In the genomic region with DNA sequence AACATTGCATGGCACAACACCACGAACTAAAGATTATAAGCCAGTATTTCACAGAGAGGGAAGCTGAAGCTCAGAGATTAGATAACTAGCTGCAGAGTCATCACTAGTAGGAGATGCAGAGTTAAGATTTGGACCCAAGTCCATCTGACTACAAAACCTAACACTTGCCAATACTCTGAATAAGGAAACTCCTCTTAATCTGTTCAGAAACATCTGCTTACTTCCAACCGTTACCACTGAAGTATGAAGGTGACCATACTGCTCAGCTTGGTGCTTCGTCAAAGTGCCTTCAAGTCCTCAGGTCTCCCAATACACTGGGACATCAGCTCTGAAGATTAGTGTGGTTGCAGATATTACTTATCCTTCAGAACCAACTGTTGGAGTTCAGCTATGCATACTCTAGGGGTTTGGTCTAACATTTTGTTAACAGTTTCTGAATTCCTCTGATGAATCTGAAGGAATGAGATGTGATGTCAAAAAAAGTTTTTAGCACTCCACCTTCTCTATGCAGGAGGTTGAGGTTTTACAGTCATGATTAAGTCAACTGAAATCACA, we compare ENCODE assay signal across 1 cellular context.
TF ChIP-seq lines count a peak whose summit lies in the region.

No MANE protein-coding gene starts in this region.

TF ChIP-seq in K562, 482 proteins besides CTCF, POLR2A, EP300 and RAD21 (continued from another document and continues in another):
- TF ChIP-seq, protein P1, sequence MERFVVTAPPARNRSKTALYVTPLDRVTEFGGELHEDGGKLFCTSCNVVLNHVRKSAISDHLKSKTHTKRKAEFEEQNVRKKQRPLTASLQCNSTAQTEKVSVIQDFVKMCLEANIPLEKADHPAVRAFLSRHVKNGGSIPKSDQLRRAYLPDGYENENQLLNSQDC (CRISPR knock-in tag; IDR thresholded peaks at IDR 0.05) = no peak
- TF ChIP-seq KAT7 (CRISPR knock-in tag; IDR thresholded peaks at IDR 0.05; ENCODE audit: borderline replicate concordance) = no peak
- peak; percentile 96 for TF ChIP-seq ZNF644 (tag; IDR thresholded peaks at IDR 0.05; ENCODE audit: low read depth)
- no peak for TF ChIP-seq ZNF311 (CRISPR knock-in tag; IDR thresholded peaks at IDR 0.05)
- TF ChIP-seq CSDE1 (IDR thresholded peaks at IDR 0.05) = no peak
- no peak for TF ChIP-seq PRPF4 (IDR thresholded peaks at IDR 0.05; ENCODE audit: insufficient read depth, low read depth, low read length, poor library complexity, severe bottlenecking)
- TF ChIP-seq ZNF134 (CRISPR knock-in tag; conservative IDR thresholded peaks at IDR 0.05) = peak; percentile 59
- TF ChIP-seq SMAD2 (IDR thresholded peaks at IDR 0.05; ENCODE audit: low read depth, low read length) = no peak
- TF ChIP-seq ZFP30 (CRISPR knock-in tag; IDR thresholded peaks at IDR 0.05; ENCODE audit: borderline replicate concordance) = no peak
- no peak; a peak in 1 of 4 replicates for TF ChIP-seq TBL1XR1 (IDR thresholded peaks at IDR 0.05; ENCODE audit: low read length in 2 of 2)
- peak; percentile 65; the same call in 1 of the 2 replicates for TF ChIP-seq ESRRA (IDR thresholded peaks at IDR 0.05; ENCODE audit: borderline replicate concordance, low read depth)
- no peak for TF ChIP-seq HNRNPL (IDR thresholded peaks at IDR 0.05; ENCODE audit: low read depth, low read length)
- TF ChIP-seq, protein P2, sequence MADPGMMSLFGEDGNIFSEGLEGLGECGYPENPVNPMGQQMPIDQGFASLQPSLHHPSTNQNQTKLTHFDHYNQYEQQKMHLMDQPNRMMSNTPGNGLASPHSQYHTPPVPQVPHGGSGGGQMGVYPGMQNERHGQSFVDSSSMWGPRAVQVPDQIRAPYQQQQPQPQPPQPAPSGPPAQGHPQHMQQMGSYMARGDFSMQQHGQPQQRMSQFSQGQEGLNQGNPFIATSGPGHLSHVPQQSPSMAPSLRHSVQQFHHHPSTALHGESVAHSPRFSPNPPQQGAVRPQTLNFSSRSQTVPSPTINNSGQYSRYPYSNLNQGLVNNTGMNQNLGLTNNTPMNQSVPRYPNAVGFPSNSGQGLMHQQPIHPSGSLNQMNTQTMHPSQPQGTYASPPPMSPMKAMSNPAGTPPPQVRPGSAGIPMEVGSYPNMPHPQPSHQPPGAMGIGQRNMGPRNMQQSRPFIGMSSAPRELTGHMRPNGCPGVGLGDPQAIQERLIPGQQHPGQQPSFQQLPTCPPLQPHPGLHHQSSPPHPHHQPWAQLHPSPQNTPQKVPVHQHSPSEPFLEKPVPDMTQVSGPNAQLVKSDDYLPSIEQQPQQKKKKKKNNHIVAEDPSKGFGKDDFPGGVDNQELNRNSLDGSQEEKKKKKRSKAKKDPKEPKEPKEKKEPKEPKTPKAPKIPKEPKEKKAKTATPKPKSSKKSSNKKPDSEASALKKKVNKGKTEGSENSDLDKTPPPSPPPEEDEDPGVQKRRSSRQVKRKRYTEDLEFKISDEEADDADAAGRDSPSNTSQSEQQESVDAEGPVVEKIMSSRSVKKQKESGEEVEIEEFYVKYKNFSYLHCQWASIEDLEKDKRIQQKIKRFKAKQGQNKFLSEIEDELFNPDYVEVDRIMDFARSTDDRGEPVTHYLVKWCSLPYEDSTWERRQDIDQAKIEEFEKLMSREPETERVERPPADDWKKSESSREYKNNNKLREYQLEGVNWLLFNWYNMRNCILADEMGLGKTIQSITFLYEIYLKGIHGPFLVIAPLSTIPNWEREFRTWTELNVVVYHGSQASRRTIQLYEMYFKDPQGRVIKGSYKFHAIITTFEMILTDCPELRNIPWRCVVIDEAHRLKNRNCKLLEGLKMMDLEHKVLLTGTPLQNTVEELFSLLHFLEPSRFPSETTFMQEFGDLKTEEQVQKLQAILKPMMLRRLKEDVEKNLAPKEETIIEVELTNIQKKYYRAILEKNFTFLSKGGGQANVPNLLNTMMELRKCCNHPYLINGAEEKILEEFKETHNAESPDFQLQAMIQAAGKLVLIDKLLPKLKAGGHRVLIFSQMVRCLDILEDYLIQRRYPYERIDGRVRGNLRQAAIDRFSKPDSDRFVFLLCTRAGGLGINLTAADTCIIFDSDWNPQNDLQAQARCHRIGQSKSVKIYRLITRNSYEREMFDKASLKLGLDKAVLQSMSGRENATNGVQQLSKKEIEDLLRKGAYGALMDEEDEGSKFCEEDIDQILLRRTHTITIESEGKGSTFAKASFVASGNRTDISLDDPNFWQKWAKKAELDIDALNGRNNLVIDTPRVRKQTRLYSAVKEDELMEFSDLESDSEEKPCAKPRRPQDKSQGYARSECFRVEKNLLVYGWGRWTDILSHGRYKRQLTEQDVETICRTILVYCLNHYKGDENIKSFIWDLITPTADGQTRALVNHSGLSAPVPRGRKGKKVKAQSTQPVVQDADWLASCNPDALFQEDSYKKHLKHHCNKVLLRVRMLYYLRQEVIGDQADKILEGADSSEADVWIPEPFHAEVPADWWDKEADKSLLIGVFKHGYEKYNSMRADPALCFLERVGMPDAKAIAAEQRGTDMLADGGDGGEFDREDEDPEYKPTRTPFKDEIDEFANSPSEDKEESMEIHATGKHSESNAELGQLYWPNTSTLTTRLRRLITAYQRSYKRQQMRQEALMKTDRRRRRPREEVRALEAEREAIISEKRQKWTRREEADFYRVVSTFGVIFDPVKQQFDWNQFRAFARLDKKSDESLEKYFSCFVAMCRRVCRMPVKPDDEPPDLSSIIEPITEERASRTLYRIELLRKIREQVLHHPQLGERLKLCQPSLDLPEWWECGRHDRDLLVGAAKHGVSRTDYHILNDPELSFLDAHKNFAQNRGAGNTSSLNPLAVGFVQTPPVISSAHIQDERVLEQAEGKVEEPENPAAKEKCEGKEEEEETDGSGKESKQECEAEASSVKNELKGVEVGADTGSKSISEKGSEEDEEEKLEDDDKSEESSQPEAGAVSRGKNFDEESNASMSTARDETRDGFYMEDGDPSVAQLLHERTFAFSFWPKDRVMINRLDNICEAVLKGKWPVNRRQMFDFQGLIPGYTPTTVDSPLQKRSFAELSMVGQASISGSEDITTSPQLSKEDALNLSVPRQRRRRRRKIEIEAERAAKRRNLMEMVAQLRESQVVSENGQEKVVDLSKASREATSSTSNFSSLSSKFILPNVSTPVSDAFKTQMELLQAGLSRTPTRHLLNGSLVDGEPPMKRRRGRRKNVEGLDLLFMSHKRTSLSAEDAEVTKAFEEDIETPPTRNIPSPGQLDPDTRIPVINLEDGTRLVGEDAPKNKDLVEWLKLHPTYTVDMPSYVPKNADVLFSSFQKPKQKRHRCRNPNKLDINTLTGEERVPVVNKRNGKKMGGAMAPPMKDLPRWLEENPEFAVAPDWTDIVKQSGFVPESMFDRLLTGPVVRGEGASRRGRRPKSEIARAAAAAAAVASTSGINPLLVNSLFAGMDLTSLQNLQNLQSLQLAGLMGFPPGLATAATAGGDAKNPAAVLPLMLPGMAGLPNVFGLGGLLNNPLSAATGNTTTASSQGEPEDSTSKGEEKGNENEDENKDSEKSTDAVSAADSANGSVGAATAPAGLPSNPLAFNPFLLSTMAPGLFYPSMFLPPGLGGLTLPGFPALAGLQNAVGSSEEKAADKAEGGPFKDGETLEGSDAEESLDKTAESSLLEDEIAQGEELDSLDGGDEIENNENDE (IDR thresholded peaks at IDR 0.05; ENCODE audit: low read depth, low read length) = no peak
- no peak for TF ChIP-seq FIP1L1 (IDR thresholded peaks at IDR 0.05; ENCODE audit: low read depth, low read length, poor library complexity, severe bottlenecking)
- TF ChIP-seq GTF2A2 (tag; IDR thresholded peaks at IDR 0.05) = no peak
- no peak for TF ChIP-seq NFIX (CRISPR knock-in tag; IDR thresholded peaks at IDR 0.05; ENCODE audit: low read depth)
- peak; percentile 74 for TF ChIP-seq HDAC3 (IDR thresholded peaks at IDR 0.05; ENCODE audit: borderline replicate concordance, partially characterized antibody)
- no peak for TF ChIP-seq NFXL1 (CRISPR knock-in tag; IDR thresholded peaks at IDR 0.05)
- no peak for TF ChIP-seq ZNF217 (CRISPR knock-in tag; IDR thresholded peaks at IDR 0.05)
- peak; percentile 50 for TF ChIP-seq MEIS2 (IDR thresholded peaks at IDR 0.05; ENCODE audit: partially characterized antibody)
- TF ChIP-seq ZBTB17 (CRISPR knock-in tag; IDR thresholded peaks at IDR 0.05) = no peak
- TF ChIP-seq, protein P3, sequence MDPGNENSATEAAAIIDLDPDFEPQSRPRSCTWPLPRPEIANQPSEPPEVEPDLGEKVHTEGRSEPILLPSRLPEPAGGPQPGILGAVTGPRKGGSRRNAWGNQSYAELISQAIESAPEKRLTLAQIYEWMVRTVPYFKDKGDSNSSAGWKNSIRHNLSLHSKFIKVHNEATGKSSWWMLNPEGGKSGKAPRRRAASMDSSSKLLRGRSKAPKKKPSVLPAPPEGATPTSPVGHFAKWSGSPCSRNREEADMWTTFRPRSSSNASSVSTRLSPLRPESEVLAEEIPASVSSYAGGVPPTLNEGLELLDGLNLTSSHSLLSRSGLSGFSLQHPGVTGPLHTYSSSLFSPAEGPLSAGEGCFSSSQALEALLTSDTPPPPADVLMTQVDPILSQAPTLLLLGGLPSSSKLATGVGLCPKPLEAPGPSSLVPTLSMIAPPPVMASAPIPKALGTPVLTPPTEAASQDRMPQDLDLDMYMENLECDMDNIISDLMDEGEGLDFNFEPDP (CRISPR knock-in tag; IDR thresholded peaks at IDR 0.05) = no peak
- TF ChIP-seq MTF1 (CRISPR knock-in tag; IDR thresholded peaks at IDR 0.05; ENCODE audit: borderline replicate concordance) = no peak
- TF ChIP-seq, protein P4, sequence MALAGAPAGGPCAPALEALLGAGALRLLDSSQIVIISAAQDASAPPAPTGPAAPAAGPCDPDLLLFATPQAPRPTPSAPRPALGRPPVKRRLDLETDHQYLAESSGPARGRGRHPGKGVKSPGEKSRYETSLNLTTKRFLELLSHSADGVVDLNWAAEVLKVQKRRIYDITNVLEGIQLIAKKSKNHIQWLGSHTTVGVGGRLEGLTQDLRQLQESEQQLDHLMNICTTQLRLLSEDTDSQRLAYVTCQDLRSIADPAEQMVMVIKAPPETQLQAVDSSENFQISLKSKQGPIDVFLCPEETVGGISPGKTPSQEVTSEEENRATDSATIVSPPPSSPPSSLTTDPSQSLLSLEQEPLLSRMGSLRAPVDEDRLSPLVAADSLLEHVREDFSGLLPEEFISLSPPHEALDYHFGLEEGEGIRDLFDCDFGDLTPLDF (CRISPR knock-in tag; IDR thresholded peaks at IDR 0.05) = no peak
- no peak for TF ChIP-seq RAD51 (IDR thresholded peaks at IDR 0.05; ENCODE audit: borderline replicate concordance, low read depth)
- TF ChIP-seq TGIF2 (CRISPR knock-in tag; IDR thresholded peaks at IDR 0.05) = no peak
- TF ChIP-seq NFATC3 (IDR thresholded peaks at IDR 0.05) = no peak
- peak in 1 of 2 experiments; percentile 53; a peak in 2 of 4 replicates for TF ChIP-seq TEAD1 (CRISPR knock-in tag; IDR thresholded peaks at IDR 0.05)
- no peak for TF ChIP-seq GATAD2B (IDR thresholded peaks at IDR 0.05; ENCODE audit: borderline replicate concordance)
- peak; percentile 88 for TF ChIP-seq MAFF (IDR thresholded peaks at IDR 0.05; ENCODE audit: low read length)
- no peak for TF ChIP-seq ZZZ3 (IDR thresholded peaks at IDR 0.05)
- peak; percentile 84 for TF ChIP-seq NFIC (IDR thresholded peaks at IDR 0.05)
- TF ChIP-seq ZNF696 (CRISPR knock-in tag; conservative IDR thresholded peaks at IDR 0.05) = no peak
- TF ChIP-seq, protein P5, sequence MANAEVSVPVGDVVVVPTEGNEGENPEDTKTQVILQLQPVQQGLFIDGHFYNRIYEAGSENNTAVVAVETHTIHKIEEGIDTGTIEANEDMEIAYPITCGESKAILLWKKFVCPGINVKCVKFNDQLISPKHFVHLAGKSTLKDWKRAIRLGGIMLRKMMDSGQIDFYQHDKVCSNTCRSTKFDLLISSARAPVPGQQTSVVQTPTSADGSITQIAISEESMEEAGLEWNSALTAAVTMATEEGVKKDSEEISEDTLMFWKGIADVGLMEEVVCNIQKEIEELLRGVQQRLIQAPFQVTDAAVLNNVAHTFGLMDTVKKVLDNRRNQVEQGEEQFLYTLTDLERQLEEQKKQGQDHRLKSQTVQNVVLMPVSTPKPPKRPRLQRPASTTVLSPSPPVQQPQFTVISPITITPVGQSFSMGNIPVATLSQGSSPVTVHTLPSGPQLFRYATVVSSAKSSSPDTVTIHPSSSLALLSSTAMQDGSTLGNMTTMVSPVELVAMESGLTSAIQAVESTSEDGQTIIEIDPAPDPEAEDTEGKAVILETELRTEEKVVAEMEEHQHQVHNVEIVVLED (CRISPR knock-in tag; IDR thresholded peaks at IDR 0.05) = no peak
- peak; percentile 95 for TF ChIP-seq SMARCE1 (IDR thresholded peaks at IDR 0.05)
- TF ChIP-seq, protein P6, sequence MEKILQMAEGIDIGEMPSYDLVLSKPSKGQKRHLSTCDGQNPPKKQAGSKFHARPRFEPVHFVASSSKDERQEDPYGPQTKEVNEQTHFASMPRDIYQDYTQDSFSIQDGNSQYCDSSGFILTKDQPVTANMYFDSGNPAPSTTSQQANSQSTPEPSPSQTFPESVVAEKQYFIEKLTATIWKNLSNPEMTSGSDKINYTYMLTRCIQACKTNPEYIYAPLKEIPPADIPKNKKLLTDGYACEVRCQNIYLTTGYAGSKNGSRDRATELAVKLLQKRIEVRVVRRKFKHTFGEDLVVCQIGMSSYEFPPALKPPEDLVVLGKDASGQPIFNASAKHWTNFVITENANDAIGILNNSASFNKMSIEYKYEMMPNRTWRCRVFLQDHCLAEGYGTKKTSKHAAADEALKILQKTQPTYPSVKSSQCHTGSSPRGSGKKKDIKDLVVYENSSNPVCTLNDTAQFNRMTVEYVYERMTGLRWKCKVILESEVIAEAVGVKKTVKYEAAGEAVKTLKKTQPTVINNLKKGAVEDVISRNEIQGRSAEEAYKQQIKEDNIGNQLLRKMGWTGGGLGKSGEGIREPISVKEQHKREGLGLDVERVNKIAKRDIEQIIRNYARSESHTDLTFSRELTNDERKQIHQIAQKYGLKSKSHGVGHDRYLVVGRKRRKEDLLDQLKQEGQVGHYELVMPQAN (IDR thresholded peaks at IDR 0.05; ENCODE audit: borderline replicate concordance) = no peak
- TF ChIP-seq, protein P7, sequence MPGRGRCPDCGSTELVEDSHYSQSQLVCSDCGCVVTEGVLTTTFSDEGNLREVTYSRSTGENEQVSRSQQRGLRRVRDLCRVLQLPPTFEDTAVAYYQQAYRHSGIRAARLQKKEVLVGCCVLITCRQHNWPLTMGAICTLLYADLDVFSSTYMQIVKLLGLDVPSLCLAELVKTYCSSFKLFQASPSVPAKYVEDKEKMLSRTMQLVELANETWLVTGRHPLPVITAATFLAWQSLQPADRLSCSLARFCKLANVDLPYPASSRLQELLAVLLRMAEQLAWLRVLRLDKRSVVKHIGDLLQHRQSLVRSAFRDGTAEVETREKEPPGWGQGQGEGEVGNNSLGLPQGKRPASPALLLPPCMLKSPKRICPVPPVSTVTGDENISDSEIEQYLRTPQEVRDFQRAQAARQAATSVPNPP (IDR thresholded peaks at IDR 0.05; ENCODE audit: borderline replicate concordance, insufficient read depth, insufficient read length) = no peak
- TF ChIP-seq ESRRB (CRISPR knock-in tag; IDR thresholded peaks at IDR 0.05; ENCODE audit: borderline replicate concordance) = no peak
- no peak for TF ChIP-seq GTF2E2 (tag; IDR thresholded peaks at IDR 0.05)
- no peak for TF ChIP-seq CBX2 (IDR thresholded peaks at IDR 0.05; ENCODE audit: insufficient read depth, low read length, poor library complexity, severe bottlenecking)
- TF ChIP-seq, protein P8, sequence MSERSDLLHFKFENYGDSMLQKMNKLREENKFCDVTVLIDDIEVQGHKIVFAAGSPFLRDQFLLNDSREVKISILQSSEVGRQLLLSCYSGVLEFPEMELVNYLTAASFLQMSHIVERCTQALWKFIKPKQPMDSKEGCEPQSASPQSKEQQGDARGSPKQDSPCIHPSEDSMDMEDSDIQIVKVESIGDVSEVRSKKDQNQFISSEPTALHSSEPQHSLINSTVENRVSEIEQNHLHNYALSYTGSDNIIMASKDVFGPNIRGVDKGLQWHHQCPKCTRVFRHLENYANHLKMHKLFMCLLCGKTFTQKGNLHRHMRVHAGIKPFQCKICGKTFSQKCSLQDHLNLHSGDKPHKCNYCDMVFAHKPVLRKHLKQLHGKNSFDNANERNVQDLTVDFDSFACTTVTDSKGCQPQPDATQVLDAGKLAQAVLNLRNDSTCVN (CRISPR knock-in tag; IDR thresholded peaks at IDR 0.05) = no peak
- no peak for TF ChIP-seq SRSF9 (IDR thresholded peaks at IDR 0.05; ENCODE audit: borderline replicate concordance, low read depth, low read length)
- 0 out of 2 replicates have a peak, but pooled peaks have one; percentile 26 for TF ChIP-seq CBX5 (IDR thresholded peaks at IDR 0.05; ENCODE audit: borderline replicate concordance, low read depth)
